In the genomic region with DNA sequence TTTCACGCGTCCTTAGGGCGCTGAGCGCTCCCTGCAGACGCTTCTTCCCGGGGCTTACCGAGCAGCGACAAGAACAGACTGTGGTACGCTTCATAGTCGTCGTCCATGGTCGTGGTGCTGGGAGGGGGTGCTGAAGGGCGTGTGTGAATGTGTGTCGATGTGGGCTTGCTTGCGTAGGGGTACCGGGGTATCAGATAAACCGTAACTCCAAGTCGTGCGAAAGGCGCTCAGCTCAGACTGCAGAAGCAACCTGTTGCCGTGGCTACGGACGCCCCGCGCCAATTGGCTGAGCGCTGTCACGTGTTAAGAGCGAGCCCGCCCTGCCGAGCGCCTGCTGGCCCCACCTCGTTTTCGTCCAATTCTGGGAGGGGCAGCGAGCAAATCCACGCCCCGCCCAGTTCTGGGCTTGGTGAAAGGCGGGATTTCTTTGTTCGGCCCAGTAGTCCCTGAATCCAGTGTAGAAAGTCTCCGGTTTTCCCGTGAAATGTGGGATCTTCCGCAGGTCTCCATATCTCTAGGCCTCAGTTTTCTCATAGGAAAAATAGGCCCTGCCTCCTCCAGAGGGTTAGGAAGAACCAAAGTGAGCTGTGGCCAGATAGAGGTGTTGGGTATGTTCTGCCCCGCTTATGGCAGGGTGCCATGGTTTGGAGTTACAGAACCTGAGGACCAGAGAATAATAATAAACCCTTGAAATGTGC, we compare ENCODE assay signal across 8 cellular contexts. TPM values are rescaled to one million over a fixed set of nuclear protein-coding genes. Genes with fewer than 3 reads are reported as not detected.
DNase-seq lines count a peak whose midpoint lies in the region; ATAC-seq lines count a peak whose summit lies in the region.

Gene EFCAB12, minus strand, starts transcription at position 255 of the 698 bp plus-strand sequence. Its CDS starts 148 bp downstream, at position 107.

- ATAC-seq in GM18511 (IDR thresholded peaks at IDR 0.05; ENCODE audit: unreplicated experiment) (peak; percentile 97), HG03039 (IDR thresholded peaks at IDR 0.05; ENCODE audit: unreplicated experiment) (peak; percentile 79), left lobe of liver (peak; percentile 94), HG02970 (IDR thresholded peaks at IDR 0.05; ENCODE audit: low FRiP score, unreplicated experiment) (no peak)

- peak; percentile 98 for DNase-seq in NCI-H2196 treated with DMSO at 0.1 percent for 48 hours (lab: John Stamatoyannopoulos, UW; ENCODE audit: unreplicated experiment)
- DNase-seq in activated CD4-positive, alpha-beta T cell treated with anti-CD3 and anti-CD28 coated beads, Interleukin-2, amount 50 U/mL, for 24 hours (ENCODE audit: low read depth in 1 of 2, low spot score in 1 of 2), result peak; percentile 77 to 82
- DNase-seq in dedifferentiated amniotic fluid mesenchymal stem cell (ENCODE audit: extremely low spot score), result peak; percentile 89
- peak; percentile 98 for DNase-seq in left lobe of liver (ENCODE audit: low spot score)
- DNase-seq in stimulated activated CD4-positive, alpha-beta T cell treated with anti-CD3 and anti-CD28 coated beads, Interleukin-1b, Interleukin-23, amount 100 ng/mL, for 24 hours (ENCODE audit: low read depth in 4 of 4, low spot score in 1 of 4), result peak; percentile 69 to 81 (median 74)

RNA-seq across cellular contexts. Expression of gene EFCAB12, which starts in this region (rescaled TPM):
- total RNA-seq in left lobe of liver, result 0.40 TPM

Comparison
In these comparisons a context has a peak if more than half of its experiments do, and no peak if none do; other contexts are left out.
1. Peak in DNase-seq and ATAC-seq in left lobe of liver; RNA of the gene not detected or under 1 TPM.